In genomic region chr3:180026997-180027396, GRCh38 we compare ENCODE assay signal across 1 cellular context.
TF ChIP-seq lines count a peak whose summit lies in the region.

No MANE protein-coding gene starts in this region.

TF ChIP-seq in GM23338, 12 proteins besides CTCF, POLR2A, EP300 and RAD21 (continued from another document):
- TF ChIP-seq ZNF462 (CRISPR knock-in tag; IDR thresholded peaks at IDR 0.05) (no peak), EZH2 (IDR thresholded peaks at IDR 0.05; ENCODE audit: low read depth, unreplicated experiment) (no peak), ETS1 (IDR thresholded peaks at IDR 0.05) (no peak), ZNF331 (CRISPR knock-in tag; IDR thresholded peaks at IDR 0.05; ENCODE audit: low read depth) (no peak), POLR2AphosphoS5 (IDR thresholded peaks at IDR 0.05; ENCODE audit: low read depth) (no peak), NANOG (IDR thresholded peaks at IDR 0.05; ENCODE audit: borderline replicate concordance) (no peak)
